In the genomic region with DNA sequence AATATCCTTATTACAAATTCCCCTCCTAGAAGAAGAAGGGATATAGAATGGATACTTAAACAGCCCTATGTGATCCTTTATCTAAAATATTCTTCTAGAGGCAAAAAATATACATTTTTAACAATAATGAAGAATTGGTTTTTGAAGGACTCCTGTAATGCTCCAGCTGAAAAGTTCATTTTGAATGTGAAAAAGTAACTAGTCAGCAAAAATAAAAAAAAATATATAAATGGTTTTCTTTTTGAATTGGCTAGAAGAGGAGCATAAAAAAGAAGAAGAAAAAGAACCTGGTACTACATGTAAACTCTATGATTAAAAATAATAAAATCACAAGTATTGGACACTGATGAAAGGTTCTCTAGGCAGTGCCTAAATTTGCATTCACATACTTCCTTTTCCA, we compare ENCODE assay signal across 3 cellular contexts.
TF ChIP-seq lines count a peak whose summit lies in the region.

No MANE protein-coding gene starts in this region.

TF ChIP-seq in A549, 52 proteins besides CTCF, POLR2A, EP300 and RAD21:
- TF ChIP-seq NPAS2 (CRISPR knock-in tag; IDR thresholded peaks at IDR 0.05; ENCODE audit: borderline replicate concordance) (no peak), MAFK (IDR thresholded peaks at IDR 0.05; ENCODE audit: partially characterized antibody) (peak; percentile 63)

TF ChIP-seq in IMR-90, 13 proteins besides CTCF, POLR2A, EP300 and RAD21:
- TF ChIP-seq CHD1 (IDR thresholded peaks at IDR 0.05; ENCODE audit: low read depth, low read length) (no peak), CEBPB (IDR thresholded peaks at IDR 0.05; ENCODE audit: low read depth, low read length) (no peak), MAFK (IDR thresholded peaks at IDR 0.05; ENCODE audit: low read depth, low read length) (peak; percentile 85), RCOR1 (IDR thresholded peaks at IDR 0.05; ENCODE audit: insufficient replicate concordance, low read length) (no peak)
- TF ChIP-seq, protein P1, sequence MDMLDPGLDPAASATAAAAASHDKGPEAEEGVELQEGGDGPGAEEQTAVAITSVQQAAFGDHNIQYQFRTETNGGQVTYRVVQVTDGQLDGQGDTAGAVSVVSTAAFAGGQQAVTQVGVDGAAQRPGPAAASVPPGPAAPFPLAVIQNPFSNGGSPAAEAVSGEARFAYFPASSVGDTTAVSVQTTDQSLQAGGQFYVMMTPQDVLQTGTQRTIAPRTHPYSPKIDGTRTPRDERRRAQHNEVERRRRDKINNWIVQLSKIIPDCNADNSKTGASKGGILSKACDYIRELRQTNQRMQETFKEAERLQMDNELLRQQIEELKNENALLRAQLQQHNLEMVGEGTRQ (IDR thresholded peaks at IDR 0.05; ENCODE audit: low read depth, low read length) = no peak

TF ChIP-seq in H1, 55 proteins besides CTCF, POLR2A, EP300 and RAD21:
- TF ChIP-seq MAFK (IDR thresholded peaks at IDR 0.05; ENCODE audit: low read depth, low read length) = peak; percentile 58; the same call in 1 of the 2 replicates
- no peak for TF ChIP-seq GABPA (IDR thresholded peaks at IDR 0.05; ENCODE audit: borderline replicate concordance, insufficient read depth, low read length)
TF ChIP-seq in H1: peak in this region for 1.
